8 cellular contexts compared by ENCODE assay signal in the genomic region with DNA sequence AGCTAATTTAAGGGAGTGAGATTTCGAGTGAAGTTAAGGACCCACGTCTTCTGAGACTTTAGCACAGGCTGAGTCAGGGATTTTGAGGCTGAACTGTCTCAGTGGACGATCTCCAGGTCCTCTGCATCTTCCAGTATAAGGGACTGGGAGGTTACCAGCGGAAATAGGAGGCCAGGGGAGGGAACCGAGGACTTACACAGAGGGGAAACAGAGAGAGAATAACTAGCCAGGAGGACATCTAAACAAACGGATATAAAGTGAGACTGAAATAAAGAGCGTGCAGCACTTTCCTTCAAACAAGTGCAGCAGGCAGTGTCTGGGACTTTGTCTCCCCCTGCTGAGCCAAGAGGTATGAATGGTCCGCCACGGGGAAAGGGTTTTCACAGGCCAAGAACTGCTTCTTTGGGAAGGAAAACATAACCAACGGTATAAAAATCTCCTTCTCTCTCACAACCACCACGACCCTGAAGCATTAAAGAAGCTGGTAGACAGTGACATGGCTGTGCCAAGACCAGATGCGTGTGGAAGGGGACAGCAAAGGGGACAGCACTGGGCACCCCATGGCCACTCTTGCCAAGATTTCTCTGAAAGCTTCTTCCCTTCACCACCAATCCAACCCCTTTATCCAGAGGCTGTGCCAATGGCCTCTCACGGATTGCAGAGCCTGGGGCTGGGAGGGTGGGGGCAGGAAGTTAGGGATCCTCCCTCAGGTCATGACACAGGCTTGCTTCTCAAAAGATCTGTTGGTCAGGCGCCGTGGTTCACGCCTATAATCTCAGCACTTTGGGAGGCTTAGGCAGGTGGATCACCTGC.
DNase-seq lines count a peak whose midpoint lies in the region; ATAC-seq, FAIRE-seq and TF ChIP-seq lines count a peak whose summit lies in the region.

No MANE protein-coding gene starts in this region.

- POLR2A ChIA-PET in K562 (lab: Yijun Ruan, JAX) = interaction anchor here (0.6 to 1.2 kb wide), 4 partner anchors 10 to 143 kb away, joined by 3 to 4 read pairs (median 3); no protein-coding TSS in a partner anchor

- H3K4me3 ChIP-seq in DND-41 (ENCODE audit: low read depth in 1 of 2, low read length in 2 of 2) = no peak overlapping the region
- H3K4me3 ChIP-seq in LNCaP clone FGC (ENCODE audit: low read depth, low read length) = no peak overlapping the region
- no peak overlapping the region for H3K4me3 ChIP-seq in K562
- no peak overlapping the region for H3K4me3 ChIP-seq in hepatocyte

- TF ChIP-seq CTCF in DND-41 (IDR thresholded peaks at IDR 0.05; ENCODE audit: borderline replicate concordance, extremely low read depth, low read length, poor library complexity, severe bottlenecking) = peak; percentile 84
- peak; percentile 83 for TF ChIP-seq CTCF in LNCaP clone FGC (IDR thresholded peaks at IDR 0.05; ENCODE audit: control insufficient read depth, extremely low read depth, insufficient read depth)
- TF ChIP-seq CTCF in K562 (IDR thresholded peaks at IDR 0.05 in 2 of 3, conservative IDR thresholded peaks at IDR 0.05 in 1 of 3; ENCODE audit: insufficient read depth in 2 of 3, low read depth in 1 of 3, low read length in 3 of 3) = peak; percentile 92 to 98 (median 97)
- peak; percentile 90 for TF ChIP-seq CTCF in hepatocyte (IDR thresholded peaks at IDR 0.05; ENCODE audit: poor library complexity)

- DNase-seq in DND-41 (peak; percentile 68), LNCaP clone FGC (ENCODE audit: low read depth) (peak; percentile 39), T-helper 1 cell (peak; percentile 10 to 57 (median 29)), K562 (ENCODE audit: extremely low read depth in 1 of 4, low spot score in 3 of 4) (peak; percentile 67 to 87 (median 78)), hepatocyte (ENCODE audit: low spot score) (peak; percentile 82), sciatic nerve (ENCODE audit: low spot score) (peak; percentile 84), SW 1271 (lab: John Stamatoyannopoulos, UW) (no peak)

- peak; percentile 97 to 99 for TF ChIP-seq RAD21 in K562 (CRISPR knock-in tag; conservative IDR thresholded peaks at IDR 0.05 in 1 of 2, IDR thresholded peaks at IDR 0.05 in 1 of 2)

- H3K79me2 ChIP-seq in DND-41 (ENCODE audit: insufficient read depth, low read length) = no peaks in the 10 kb centered on the region
- no peaks in the 10 kb centered on the region for H3K79me2 ChIP-seq in K562 (ENCODE audit: control insufficient read depth, insufficient read depth, low read length)
- H3K79me2 ChIP-seq in hepatocyte = no peaks in the 10 kb centered on the region

- 12% methylated on average over 16 of the region's 16 CpGs for WGBS in K562 (ENCODE audit: insufficient coverage, low coverage, missing lambda C conversion rate)
- WGBS in hepatocyte (ENCODE audit: low lambda C conversion rate, missing lambda C conversion rate) = 31% methylated on average over 16 of the region's 16 CpGs

- H4K20me1 ChIP-seq in DND-41 (ENCODE audit: insufficient read depth, low read length) (no peaks in the 10 kb centered on the region), K562 (replicated peaks; ENCODE audit: control insufficient read depth, insufficient read depth, low read length) (no peaks in the 10 kb centered on the region), hepatocyte (ENCODE audit: insufficient read depth, poor library complexity, severe bottlenecking) (no peaks in the 10 kb centered on the region)

- intact Hi-C loops in K562 (cut with micrococcal nuclease) (loop anchor here (1.0 to 10.0 kb wide), 6 partner anchors 116 to 680 kb away; a partner anchor contains a TSS), sciatic nerve (cut with DNase I) (loop anchor here (5.0 kb wide), 1 partner anchor 149 kb away; a partner anchor contains a TSS)

- H3K9me3 ChIP-seq in DND-41 (ENCODE audit: insufficient read depth, low read length, severe bottlenecking) (no peaks in the 10 kb centered on the region), K562 (replicated peaks; ENCODE audit: control insufficient read depth, insufficient read depth, low read depth, low read length) (no peaks in the 10 kb centered on the region), hepatocyte (ENCODE audit: low read depth) (no peaks in the 10 kb centered on the region)

- in situ Hi-C loops in K562 (cut with MboI) = loop anchor here (10.0 kb wide), 1 partner anchor 682 kb away; no protein-coding TSS in a partner anchor

- no peak for TF ChIP-seq EP300 in K562 (IDR thresholded peaks at IDR 0.05; ENCODE audit: low read length)

- H3K4me1 ChIP-seq in DND-41 (ENCODE audit: insufficient read depth, low read length) (0 out of 2 replicates have a peak, but pooled peaks cover 2% of the 10 kb centered on the region), K562 (replicated peaks in 1 of 2; ENCODE audit: control insufficient read depth in 2 of 2, insufficient read depth in 2 of 2, low read length in 2 of 2) (peaks cover 28 to 29% of the 10 kb centered on the region in 2 experiments), hepatocyte (ENCODE audit: insufficient read depth) (peaks cover 4% of the 10 kb centered on the region)

- H2AFZ ChIP-seq in DND-41 (ENCODE audit: low read depth, low read length) = 0 out of 2 replicates have a peak overlapping the region, but pooled peaks have one; percentile 9
- H2AFZ ChIP-seq in K562 (ENCODE audit: low read depth, low read length) = peak overlapping the region; percentile 74
- H2AFZ ChIP-seq in hepatocyte = no peak overlapping the region

- H3K36me3 ChIP-seq in DND-41 (ENCODE audit: insufficient read depth, low read length) (no peaks in the 10 kb centered on the region), K562 (ENCODE audit: control insufficient read depth, insufficient read depth, low read length) (no peaks in the 10 kb centered on the region), hepatocyte (replicated peaks; ENCODE audit: insufficient read depth, low read depth) (no peaks in the 10 kb centered on the region)

- H3K9me1 ChIP-seq in K562 (ENCODE audit: control insufficient read depth, insufficient read depth, low read length) = no peaks in the 10 kb centered on the region

- no peak overlapping the region for H3K4me2 ChIP-seq in DND-41 (ENCODE audit: insufficient read depth, low read length)
- peak overlapping the region; percentile 76 for H3K4me2 ChIP-seq in K562 (ENCODE audit: insufficient read depth, low read length)
- peak overlapping the region; percentile 57 for H3K4me2 ChIP-seq in hepatocyte

- peak; percentile 85 for FAIRE-seq in K562 (lab: Jason Lieb, UNC)

- no peak for TF ChIP-seq POLR2A in K562 (conservative IDR thresholded peaks at IDR 0.05)

- peak; percentile 91 for ATAC-seq in DND-41 (ENCODE audit: insufficient read depth, low read depth)
- peak; percentile 88 for ATAC-seq in K562
- ATAC-seq in sciatic nerve = peak; percentile 91
- ATAC-seq in HG02840 (IDR thresholded peaks at IDR 0.05; ENCODE audit: low FRiP score, unreplicated experiment) = no peak

- H3K27me3 ChIP-seq in DND-41 (ENCODE audit: insufficient read depth, low read length, poor library complexity) (no peaks in the 10 kb centered on the region), K562 (ENCODE audit: control insufficient read depth in 2 of 2, insufficient read depth in 2 of 2, low read length in 2 of 2) (no peaks in the 10 kb centered on the region), hepatocyte (no peaks in the 10 kb centered on the region)

- CTCF ChIA-PET in K562 (lab: Yijun Ruan, JAX; ENCODE audit: low intra/inter-chr PET ratio) = interaction anchor here (0.6 to 3.5 kb wide), 6 partner anchors 151 to 707 kb away, joined by 3 to 24 read pairs (median 4); a partner anchor contains a TSS

- H3K27ac ChIP-seq in DND-41 (ENCODE audit: low read length) (no peak overlapping the region), K562 (ENCODE audit: extremely low read depth, low read depth, low read length) (no peak overlapping the region), hepatocyte (no peak overlapping the region)

- no TSS peak for BruUV-seq in K562 (replicated peaks; lab: Mats Ljungman, UMichigan)

- no peaks in the 10 kb centered on the region for H3K9me2 ChIP-seq in hepatocyte (replicated peaks; ENCODE audit: insufficient read depth)

- H3K9ac ChIP-seq in DND-41 (ENCODE audit: low read depth, low read length) (no peak overlapping the region), K562 (ENCODE audit: insufficient read depth in 1 of 2, low read depth in 2 of 2, low read length in 2 of 2) (peak overlapping the region; percentile 5 to 77; a peak in 2 of 4 replicates)

TF ChIP-seq in K562, 482 proteins besides CTCF, POLR2A, EP300 and RAD21 (continues in another document):
- TF ChIP-seq, protein P1, sequence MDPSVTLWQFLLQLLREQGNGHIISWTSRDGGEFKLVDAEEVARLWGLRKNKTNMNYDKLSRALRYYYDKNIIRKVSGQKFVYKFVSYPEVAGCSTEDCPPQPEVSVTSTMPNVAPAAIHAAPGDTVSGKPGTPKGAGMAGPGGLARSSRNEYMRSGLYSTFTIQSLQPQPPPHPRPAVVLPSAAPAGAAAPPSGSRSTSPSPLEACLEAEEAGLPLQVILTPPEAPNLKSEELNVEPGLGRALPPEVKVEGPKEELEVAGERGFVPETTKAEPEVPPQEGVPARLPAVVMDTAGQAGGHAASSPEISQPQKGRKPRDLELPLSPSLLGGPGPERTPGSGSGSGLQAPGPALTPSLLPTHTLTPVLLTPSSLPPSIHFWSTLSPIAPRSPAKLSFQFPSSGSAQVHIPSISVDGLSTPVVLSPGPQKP (CRISPR knock-in tag; IDR thresholded peaks at IDR 0.05) = no peak
- TF ChIP-seq ARNT (IDR thresholded peaks at IDR 0.05) (0 out of 4 replicates have a peak, but pooled peaks of 1 of the 2 experiments have one; percentile 69), NFATC3 (IDR thresholded peaks at IDR 0.05) (0 out of 2 replicates have a peak, but pooled peaks have one; percentile 55), TRIM28 (IDR thresholded peaks at IDR 0.05) (peak; percentile 40; the same call in 1 of the 2 replicates), BRD9 (IDR thresholded peaks at IDR 0.05; ENCODE audit: low read depth, partially characterized antibody) (peak; percentile 79)
- TF ChIP-seq, protein P2, sequence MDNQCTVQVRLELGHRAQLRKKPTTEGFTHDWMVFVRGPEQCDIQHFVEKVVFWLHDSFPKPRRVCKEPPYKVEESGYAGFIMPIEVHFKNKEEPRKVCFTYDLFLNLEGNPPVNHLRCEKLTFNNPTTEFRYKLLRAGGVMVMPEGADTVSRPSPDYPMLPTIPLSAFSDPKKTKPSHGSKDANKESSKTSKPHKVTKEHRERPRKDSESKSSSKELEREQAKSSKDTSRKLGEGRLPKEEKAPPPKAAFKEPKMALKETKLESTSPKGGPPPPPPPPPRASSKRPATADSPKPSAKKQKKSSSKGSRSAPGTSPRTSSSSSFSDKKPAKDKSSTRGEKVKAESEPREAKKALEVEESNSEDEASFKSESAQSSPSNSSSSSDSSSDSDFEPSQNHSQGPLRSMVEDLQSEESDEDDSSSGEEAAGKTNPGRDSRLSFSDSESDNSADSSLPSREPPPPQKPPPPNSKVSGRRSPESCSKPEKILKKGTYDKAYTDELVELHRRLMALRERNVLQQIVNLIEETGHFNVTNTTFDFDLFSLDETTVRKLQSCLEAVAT (IDR thresholded peaks at IDR 0.05) = peak in 1 of 2 experiments; percentile 61; a peak in 1 of 4 replicates

Comparison
In these comparisons a context has a peak if more than half of its experiments do, and no peak if none do; other contexts are left out.
1. DNase-seq: peak in DND-41 (single experiment), LNCaP clone FGC (single experiment), T-helper 1 cell (5 of 5), K562 (4 of 4), hepatocyte (single experiment) and sciatic nerve (single experiment); none in SW 1271 (0 of 2).
2. Peak in every context shown above with its lines, with median percentiles within 50 percentile points of each other: CTCF ChIP-seq.